In genomic region chr11:95811052-95811451, GRCh38 we compare ENCODE assay signal across 2 cellular contexts. TPM values are rescaled to one million over a fixed set of nuclear protein-coding genes. Genes with fewer than 3 reads are reported as not detected.
DNase-seq lines count a peak whose midpoint lies in the region; ATAC-seq, FAIRE-seq and TF ChIP-seq lines count a peak whose summit lies in the region.
"Not testable (repeated sequence)": the region's sequence is repeated elsewhere in the genome, so short reads cannot be mapped to it uniquely, and the experiment has no call there.

No MANE protein-coding gene starts in this region.

- not testable (repeated sequence) for BruUV-seq in K562 (replicated peaks; lab: Mats Ljungman, UMichigan)

- not testable (repeated sequence) for TF ChIP-seq EP300 in K562 (IDR thresholded peaks at IDR 0.05; ENCODE audit: low read length)

- H2AFZ ChIP-seq in K562 (ENCODE audit: low read depth, low read length) = not testable (repeated sequence)

- H3K4me2 ChIP-seq in K562 (ENCODE audit: insufficient read depth, low read length) = not testable (repeated sequence)

- not testable (repeated sequence) for TF ChIP-seq RAD21 in K562 (CRISPR knock-in tag; conservative IDR thresholded peaks at IDR 0.05 in 1 of 2, IDR thresholded peaks at IDR 0.05 in 1 of 2)

- FAIRE-seq in K562 (lab: Jason Lieb, UNC) = not testable (repeated sequence)

- WGBS in K562 (ENCODE audit: insufficient coverage, low coverage, missing lambda C conversion rate) = 89% methylated on average over 2 of the region's 4 CpGs

- not testable (repeated sequence) for H3K27ac ChIP-seq in HEK293 (ENCODE audit: extremely low read depth, low read depth, low read length); K562 (ENCODE audit: extremely low read depth, low read depth, low read length)

- not testable (repeated sequence) for TF ChIP-seq CTCF in HEK293 (tag by site-specific recombination; IDR thresholded peaks at IDR 0.05); K562 (IDR thresholded peaks at IDR 0.05 in 2 of 3, conservative IDR thresholded peaks at IDR 0.05 in 1 of 3; ENCODE audit: insufficient read depth in 2 of 3, low read depth in 1 of 3, low read length in 3 of 3)

- peaks cover 0 to 38% of the 10 kb centered on the region in 2 experiments; a peak in 2 of 3 replicates for H3K36me3 ChIP-seq in HEK293 (ENCODE audit: control insufficient read depth in 2 of 2, insufficient read depth in 1 of 2, low read length in 2 of 2)
- peaks cover 40% of the 10 kb centered on the region; the same call in 2 of the 3 replicates for H3K36me3 ChIP-seq in K562 (ENCODE audit: control insufficient read depth, insufficient read depth, low read length)

- intact Hi-C loops in K562 (cut with micrococcal nuclease) = not testable (repeated sequence)

- CTCF ChIA-PET in HEK293 (lab: Yijun Ruan, JAX) = interaction anchor here (0.6 kb wide), 1 partner anchor 249 kb away, joined by 3 read pairs; no protein-coding TSS in a partner anchor
- CTCF ChIA-PET in K562 (lab: Yijun Ruan, JAX; ENCODE audit: low intra/inter-chr PET ratio) = not testable (repeated sequence)

- DNase-seq in K562 (ENCODE audit: extremely low read depth in 1 of 4, low spot score in 3 of 4) = not testable (repeated sequence)

- H3K9me3 ChIP-seq in HEK293 (ENCODE audit: control insufficient read depth, insufficient read depth, low read depth, low read length); K562 (replicated peaks; ENCODE audit: control insufficient read depth, insufficient read depth, low read depth, low read length): not testable (repeated sequence)

- not testable (repeated sequence) for H3K27me3 ChIP-seq in K562 (ENCODE audit: control insufficient read depth in 2 of 2, insufficient read depth in 2 of 2, low read length in 2 of 2)

- POLR2A ChIA-PET in HEK293 (lab: Yijun Ruan, JAX); K562 (lab: Yijun Ruan, JAX): not testable (repeated sequence)

- not testable (repeated sequence) for TF ChIP-seq POLR2A in K562 (conservative IDR thresholded peaks at IDR 0.05)

- not testable (repeated sequence) for H3K9ac ChIP-seq in K562 (ENCODE audit: insufficient read depth in 1 of 2, low read depth in 2 of 2, low read length in 2 of 2)

- not testable (repeated sequence) for H3K9me1 ChIP-seq in K562 (ENCODE audit: control insufficient read depth, insufficient read depth, low read length)

- not testable (repeated sequence) for H3K4me3 ChIP-seq in HEK293 (ENCODE audit: low read depth, low read length); K562

- in situ Hi-C loops in K562 (cut with MboI) = not testable (repeated sequence)

- H3K4me1 ChIP-seq in HEK293 (ENCODE audit: control insufficient read depth, insufficient read depth, low read length); K562 (replicated peaks in 1 of 2; ENCODE audit: control insufficient read depth in 2 of 2, insufficient read depth in 2 of 2, low read length in 2 of 2): not testable (repeated sequence)

- ATAC-seq in K562 = not testable (repeated sequence)

- not testable (repeated sequence) for H4K20me1 ChIP-seq in K562 (replicated peaks; ENCODE audit: control insufficient read depth, insufficient read depth, low read length)

- H3K79me2 ChIP-seq in K562 (ENCODE audit: control insufficient read depth, insufficient read depth, low read length) = not testable (repeated sequence)

TF ChIP-seq in HEK293, 187 proteins besides CTCF, POLR2A, EP300 and RAD21:
- peak; percentile 55 for TF ChIP-seq ZNF146 (tag by site-specific recombination; IDR thresholded peaks at IDR 0.05)

TF ChIP-seq in K562, 482 proteins besides CTCF, POLR2A, EP300 and RAD21:
- TF ChIP-seq ZNF146 (CRISPR knock-in tag; IDR thresholded peaks at IDR 0.05; ENCODE audit: unreplicated experiment) = peak; percentile 77

RNA-seq across cellular contexts. Expression of gene CEP57, which starts 20.8 kb away (rescaled TPM):
- 28.8 and 122 TPM in 2 replicates for total RNA-seq in K562 (2011; cell fraction: chromatin; rRNA removed; ENCODE audit: low replicate concordance)
- total RNA-seq in K562 (2011; cell fraction: nucleolus; rRNA removed) = 16.0 and 21.6 TPM in 2 replicates
- 36.4 and 64.2 TPM in 2 replicates for total RNA-seq in K562 (2011; cell fraction: nucleoplasm; rRNA removed)
- total RNA-seq in K562 (2014; rRNA removed) (50.7 and 62.7 TPM in 2 replicates), K562 (2014; rRNA removed; fragmentation: Illumina TruSeq; extraction: Trizol) (85.3 and 103 TPM in 2 replicates), K562 (2015; rRNA removed; fragmentation: Illumina TruSeq; extraction: Trizol) (71.0 and 81.5 TPM in 2 replicates), K562 (2021) (65.2 and 66.4 TPM in 2 replicates)
- polyA plus RNA-seq in K562 (2011; rRNA removed) (76.5 and 88.1 TPM in 2 replicates), K562 (2014; fragmentation: Illumina TruSeq; extraction: Trizol) (67.3 and 74.3 TPM in 2 replicates), K562 (2014; fragmentation: Nextera tagmentation; extraction: Ambion mirVana) (10 to 100 TPM; 25.1 to 33.9 TPM), K562 (2014; rRNA removed) (47.5 and 54.3 TPM in 2 replicates)
- 26.5 and 37.3 TPM in 2 replicates for polyA plus RNA-seq in K562 (2011; cell fraction: cytosol; rRNA removed)
- 36.1 and 55.6 TPM in 2 replicates for polyA plus RNA-seq in K562 (2011; cell fraction: nucleus; rRNA removed)
- polyA plus RNA-seq in K562 (2012) = 50.5 and 75.0 TPM in 2 replicates
- polyA minus RNA-seq in K562 (2011; rRNA and poly(A)+ RNA removed) = 101 and 113 TPM in 2 replicates
- polyA minus RNA-seq in K562 (2011; cell fraction: cytosol; rRNA and poly(A)+ RNA removed) = 27.6 and 43.8 TPM in 2 replicates
- 37.0 and 69.0 TPM in 2 replicates for polyA minus RNA-seq in K562 (2011; cell fraction: nucleus; rRNA and poly(A)+ RNA removed)

RNA-seq across cellular contexts. Expression of gene FAM76B, which starts 21.5 kb away (rescaled TPM):
- total RNA-seq in K562 (2011; cell fraction: chromatin; rRNA removed; ENCODE audit: low replicate concordance) = 65.3 and 224 TPM in 2 replicates
- total RNA-seq in K562 (2011; cell fraction: nucleolus; rRNA removed) = 35.2 and 52.4 TPM in 2 replicates
- 64.7 and 73.8 TPM in 2 replicates for total RNA-seq in K562 (2011; cell fraction: nucleoplasm; rRNA removed)
- total RNA-seq in K562 (2014; rRNA removed) = 24.6 and 25.6 TPM in 2 replicates
- total RNA-seq in K562 (2014; rRNA removed; fragmentation: Illumina TruSeq; extraction: Trizol) = 46.8 and 56.4 TPM in 2 replicates
- 42.4 and 48.9 TPM in 2 replicates for total RNA-seq in K562 (2015; rRNA removed; fragmentation: Illumina TruSeq; extraction: Trizol)
- 28.4 and 33.9 TPM in 2 replicates for total RNA-seq in K562 (2021)
- polyA plus RNA-seq in K562 (2011; rRNA removed) = 60.0 and 62.6 TPM in 2 replicates
- polyA plus RNA-seq in K562 (2011; cell fraction: cytosol; rRNA removed) = 6.0 and 14.0 TPM in 2 replicates
- polyA plus RNA-seq in K562 (2011; cell fraction: nucleus; rRNA removed) = 92.7 and 160 TPM in 2 replicates
- 19.1 and 27.1 TPM in 2 replicates for polyA plus RNA-seq in K562 (2012)
- polyA plus RNA-seq in K562 (2014; fragmentation: Illumina TruSeq; extraction: Trizol) = 35.0 and 36.2 TPM in 2 replicates
- 10 to 100 TPM; 22.5 to 23.7 TPM for polyA plus RNA-seq in K562 (2014; fragmentation: Nextera tagmentation; extraction: Ambion mirVana)
- 32.9 and 51.1 TPM in 2 replicates for polyA plus RNA-seq in K562 (2014; rRNA removed)
- 73.2 and 83.6 TPM in 2 replicates for polyA minus RNA-seq in K562 (2011; rRNA and poly(A)+ RNA removed)
- polyA minus RNA-seq in K562 (2011; cell fraction: cytosol; rRNA and poly(A)+ RNA removed) = 13.8 and 16.7 TPM in 2 replicates
- polyA minus RNA-seq in K562 (2011; cell fraction: nucleus; rRNA and poly(A)+ RNA removed) = 59.1 and 144 TPM in 2 replicates
